ENCODE assay signal across 9 cellular contexts in genomic region chr6:161417712-161418457, GRCh38.
A peak's percentile ranks its signal among the peaks of the same experiment; 100 is the strongest.
DNase-seq lines count a peak whose midpoint lies in the region; ATAC-seq, FAIRE-seq and TF ChIP-seq lines count a peak whose summit lies in the region.
"Had no signal": no experiment of that assay in that cellular context is flagged by ENCODE, and none has a peak within 500 bp of the region (broad histone marks: within the 10 kb centered on the region; RNA-seq: fewer than 3 reads in every experiment).

No MANE protein-coding gene starts in this region.

- H3K4me1 ChIP-seq in pancreas, result peaks cover 16 to 51% (median 41%) of the 10 kb centered on the region in 3 donors
- H3K4me1 ChIP-seq: right lobe of liver had no signal

- H3K9me3 Mint-ChIP-seq in activated T-helper 17 cell treated with anti-CD3 and anti-CD28 coated beads, Interleukin-2, amount 50 U/mL, for 72 hours, result no peaks in the 10 kb centered on the region

- DNase-seq in GM04504 (ENCODE audit: low read depth) (peak; percentile 39), NCI-H1048 (lab: John Stamatoyannopoulos, UW) (peak; percentile 37), ecto neural progenitor cell (ENCODE audit: low spot score) (peak; percentile 56), pancreas (peak; percentile 81 to 88 (median 83)), T-helper 9 cell (no peak), NCI-H1105 (lab: John Stamatoyannopoulos, UW) (no peak)
- DNase-seq: right lobe of liver had no signal

- H3K4me1 Mint-ChIP-seq in activated T-helper 17 cell treated with anti-CD3 and anti-CD28 coated beads, Interleukin-2, amount 50 U/mL, for 72 hours, result no peaks in the 10 kb centered on the region

- FAIRE-seq in pancreas (lab: Jason Lieb, UNC), result no peak

- H3K27me3 ChIP-seq in pancreas, result no peaks in the 10 kb centered on the region
- H3K27me3 ChIP-seq: right lobe of liver had no signal

- 8 to 10% methylated on average over 8 of the region's 8 CpGs for WGBS in pancreas, 2 donors

- no peaks in the 10 kb centered on the region for H3K36me3 ChIP-seq in pancreas
- H3K36me3 ChIP-seq: right lobe of liver had no signal

- H3K9me3 ChIP-seq in pancreas, result no peaks in the 10 kb centered on the region
- H3K9me3 ChIP-seq: right lobe of liver had no signal

- peak overlapping the region; percentile 60 to 90 (median 78) for H3K27ac ChIP-seq in pancreas
- H3K27ac ChIP-seq: right lobe of liver had no signal

- H3K36me3 Mint-ChIP-seq in activated T-helper 17 cell treated with anti-CD3 and anti-CD28 coated beads, Interleukin-2, amount 50 U/mL, for 72 hours (ENCODE audit: low read depth), result no peaks in the 10 kb centered on the region

- no peak overlapping the region for H3K4me3 Mint-ChIP-seq in activated T-helper 17 cell treated with anti-CD3 and anti-CD28 coated beads, Interleukin-2, amount 50 U/mL, for 72 hours

- H3K27me3 Mint-ChIP-seq in activated T-helper 17 cell treated with anti-CD3 and anti-CD28 coated beads, Interleukin-2, amount 50 U/mL, for 72 hours, result peaks cover 9% of the 10 kb centered on the region

- ATAC-seq in pancreas (peak; percentile 82 to 92 (median 84)), HG03520 (IDR thresholded peaks at IDR 0.05; ENCODE audit: unreplicated experiment) (no peak)
- ATAC-seq in activated T-helper 17 cell treated with anti-CD3 and anti-CD28 coated beads, Interleukin-2, amount 50 U/mL, for 72 hours (replicated peaks), result no peak

- no peak overlapping the region for H3K4me3 ChIP-seq in pancreas
- H3K4me3 ChIP-seq: right lobe of liver had no signal

- intact Hi-C loops in pancreas (cut with DNase I), result no loop called here

- TF ChIP-seq CTCF in pancreas (IDR thresholded peaks at IDR 0.05), result no peak

- H3K27ac Mint-ChIP-seq in activated T-helper 17 cell treated with anti-CD3 and anti-CD28 coated beads, Interleukin-2, amount 50 U/mL, for 72 hours, result no peak overlapping the region

Comparison
In these comparisons a context has a peak if more than half of its experiments do, and no peak if none do; other contexts are left out.
1. DNase-seq: peak in GM04504 (single experiment), NCI-H1048 (single experiment), ecto neural progenitor cell (single experiment) and pancreas (6 of 6); none in T-helper 9 cell (single experiment) and NCI-H1105 (single experiment).
2. ATAC-seq: peak in pancreas (4 of 4); none in activated T-helper 17 cell treated with anti-CD3 and anti-CD28 coated beads, Interleukin-2, amount 50 U/mL, for 72 hours (single experiment) and HG03520 (single experiment).